9 cellular contexts compared by ENCODE assay signal in the genomic region with DNA sequence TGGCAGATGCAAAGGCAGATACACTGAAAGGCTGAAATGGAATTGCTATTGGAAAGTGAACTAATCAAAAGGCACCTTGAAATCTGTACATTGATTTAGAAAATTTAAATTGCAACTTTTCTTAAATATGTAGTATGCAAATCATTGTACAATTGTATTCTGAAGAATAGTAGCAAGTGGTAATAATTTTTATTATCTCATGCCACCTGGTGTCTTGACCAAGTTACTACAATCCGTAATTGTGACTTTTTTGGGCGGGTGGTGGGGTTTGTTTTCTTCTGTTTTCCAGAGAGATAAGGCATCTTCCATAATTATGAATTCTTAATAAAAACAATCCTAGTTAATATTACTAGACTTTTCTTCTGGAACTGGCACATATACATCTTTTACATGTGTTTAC. TPM values are rescaled to one million over a fixed set of nuclear protein-coding genes. Genes with fewer than 3 reads are reported as not detected.
DNase-seq lines count a peak whose midpoint lies in the region; ATAC-seq and TF ChIP-seq lines count a peak whose summit lies in the region.
"Had no signal": no experiment of that assay in that cellular context is flagged by ENCODE, and none has a peak within 500 bp of the region (broad histone marks: within the 10 kb centered on the region; RNA-seq: fewer than 3 reads in every experiment).

No MANE protein-coding gene starts in this region.

- H3K9me2 ChIP-seq in HCT116 (ENCODE audit: insufficient read depth), result no peaks in the 10 kb centered on the region

- ATAC-seq in HCT116 (0 out of 2 replicates have a peak, but pooled peaks have one; percentile 44), Panc1 (no peak), HG03196 (IDR thresholded peaks at IDR 0.05; ENCODE audit: unreplicated experiment) (no peak), HG03571 (IDR thresholded peaks at IDR 0.05; ENCODE audit: unreplicated experiment) (no peak)

- peak; percentile 22 to 71 (median 59); a peak in 5 of 6 replicates for TF ChIP-seq CTCF in HCT116 (IDR thresholded peaks at IDR 0.05 in 2 of 3, conservative IDR thresholded peaks at IDR 0.05 in 1 of 3; ENCODE audit: borderline replicate concordance in 1 of 3, insufficient read depth in 1 of 3, low read depth in 2 of 3, low read length in 2 of 3)
- TF ChIP-seq CTCF in Panc1 (IDR thresholded peaks at IDR 0.05), result peak; percentile 64; the same call in 1 of the 2 replicates
- TF ChIP-seq CTCF in epithelial cell of proximal tubule (conservative IDR thresholded peaks at IDR 0.05; ENCODE audit: low read depth, low read length), result peak; percentile 60
- TF ChIP-seq CTCF in prostate gland (IDR thresholded peaks at IDR 0.05), result peak; percentile 14 to 66 (median 49)

- peak overlapping the region; percentile 88 for H2AFZ ChIP-seq in HCT116 (ENCODE audit: low read depth, low read length, poor library complexity, severe bottlenecking)

- H4K20me1 ChIP-seq in HCT116 (ENCODE audit: insufficient read depth), result no peaks in the 10 kb centered on the region
- H4K20me1 ChIP-seq: BLaER1 treated with 17β-estradiol and CSF1 and Interleukin-3, amounts not matched to agents 10 nM and 100 nM had no signal

- no peak overlapping the region for H3K4me3 ChIP-seq in HCT116 (replicated peaks in 1 of 2; ENCODE audit: low read depth in 1 of 2, low read length in 2 of 2)
- no peak overlapping the region for H3K4me3 ChIP-seq in Panc1 (ENCODE audit: low read depth in 2 of 2, low read length in 2 of 2)
- no peak overlapping the region for H3K4me3 ChIP-seq in epithelial cell of proximal tubule (ENCODE audit: low read depth, low read length)
- H3K4me3 ChIP-seq in prostate gland, result no peak overlapping the region
- H3K4me3 ChIP-seq: BLaER1 treated with 17β-estradiol and CSF1 and Interleukin-3, amounts not matched to agents 10 nM and 100 nM had no signal

- H3K27me3 ChIP-seq in HCT116 (ENCODE audit: insufficient read depth, low read length), result no peaks in the 10 kb centered on the region
- H3K27me3 ChIP-seq in Panc1 (ENCODE audit: control insufficient read depth, insufficient read depth, low read length), result peaks cover 12% of the 10 kb centered on the region
- H3K27me3 ChIP-seq in prostate gland (replicated peaks; ENCODE audit: insufficient read depth), result no peaks in the 10 kb centered on the region
- H3K27me3 ChIP-seq: BLaER1 treated with 17β-estradiol and CSF1 and Interleukin-3, amounts not matched to agents 10 nM and 100 nM had no signal

- no peaks in the 10 kb centered on the region for H3K4me1 ChIP-seq in HCT116 (ENCODE audit: control insufficient read depth in 1 of 2, insufficient read depth in 2 of 2, low read length in 2 of 2)
- no peaks in the 10 kb centered on the region for H3K4me1 ChIP-seq in Panc1 (ENCODE audit: control insufficient read depth, insufficient read depth, low read length)
- H3K4me1 ChIP-seq in prostate gland (replicated peaks), result no peaks in the 10 kb centered on the region
- H3K4me1 ChIP-seq: BLaER1 treated with 17β-estradiol and CSF1 and Interleukin-3, amounts not matched to agents 10 nM and 100 nM had no signal

- BruUV-seq in HCT116 (replicated peaks; lab: Mats Ljungman, UMichigan), result no TSS peak
- BruUV-seq in Panc1 (replicated peaks; lab: Mats Ljungman, UMichigan), result no TSS peak

- POLR2A ChIA-PET in HCT116 (lab: Charles Lee) (no interaction called here), Panc1 (lab: Charles Lee) (no interaction called here)

- H3K36me3 ChIP-seq in HCT116 (ENCODE audit: control insufficient read depth in 1 of 2, insufficient read depth in 2 of 2, low read length in 2 of 2) (no peaks in the 10 kb centered on the region), Panc1 (ENCODE audit: control insufficient read depth, insufficient read depth, low read length) (no peaks in the 10 kb centered on the region), prostate gland (no peaks in the 10 kb centered on the region)
- H3K36me3 ChIP-seq: BLaER1 treated with 17β-estradiol and CSF1 and Interleukin-3, amounts not matched to agents 10 nM and 100 nM had no signal

- CTCF ChIA-PET in HCT116 (lab: Charles Lee) (interaction anchor here (0.9 to 1.5 kb wide), 3 partner anchors 145 to 224 kb away, joined by 4 to 24 read pairs (median 7); no protein-coding TSS in a partner anchor), Panc1 (lab: Charles Lee) (no interaction called here)

- peak overlapping the region; percentile 8; the same call in 1 of the 2 replicates for H3K4me2 ChIP-seq in HCT116 (ENCODE audit: low read length)
- H3K4me2 ChIP-seq: BLaER1 treated with 17β-estradiol and CSF1 and Interleukin-3, amounts not matched to agents 10 nM and 100 nM had no signal

- TF ChIP-seq POLR2A in HCT116 (IDR thresholded peaks at IDR 0.05; ENCODE audit: borderline replicate concordance, extremely low read depth, insufficient read depth, insufficient read length), result no peak
- TF ChIP-seq POLR2A in prostate gland (IDR thresholded peaks at IDR 0.05), result no peak

- H3K9me3 ChIP-seq in HCT116 (ENCODE audit: control insufficient read depth in 1 of 2, insufficient read depth in 1 of 2, low read depth in 1 of 2, low read length in 2 of 2) (no peaks in the 10 kb centered on the region), Panc1 (ENCODE audit: control insufficient read depth, insufficient read depth, low read depth, low read length) (no peaks in the 10 kb centered on the region), prostate gland (no peaks in the 10 kb centered on the region)
- H3K9me3 ChIP-seq: BLaER1 treated with 17β-estradiol and CSF1 and Interleukin-3, amounts not matched to agents 10 nM and 100 nM had no signal

- WGBS in prostate gland, result 5% methylated on average over 2 of the region's 2 CpGs

- no peaks in the 10 kb centered on the region for H3K79me2 ChIP-seq in HCT116 (ENCODE audit: insufficient read depth, low read length)

- intact Hi-C loops in HCT116 (cut with micrococcal nuclease) (loop anchor here (1.0 to 5.0 kb wide), 3 partner anchors 145 to 317 kb away; no protein-coding TSS in a partner anchor), Panc1 (cut with micrococcal nuclease; ENCODE audit: unreplicated experiment) (loop anchor here (1.0 kb wide), 1 partner anchor 145 kb away; no protein-coding TSS in a partner anchor), prostate gland (cut with DNase I) (loop anchor here (5.0 kb wide), 1 partner anchor 147 kb away; a partner anchor contains a TSS)

- TF ChIP-seq RAD21 in HCT116 (IDR thresholded peaks at IDR 0.05; ENCODE audit: low read depth), result peak; percentile 75

- RAD21 ChIA-PET in HCT116 (lab: Charles Lee; ENCODE audit: low non-redundant PET in 1 of 2, low total read pairs in 2 of 2, uncharacterized antibody in 2 of 2, unreplicated experiment in 2 of 2), result interaction anchor here (1.0 to 1.3 kb wide), 3 partner anchors 145 to 224 kb away, joined by 4 to 6 read pairs (median 5); no protein-coding TSS in a partner anchor

- no peak overlapping the region for H3K27ac ChIP-seq in HCT116 (ENCODE audit: low read depth, low read length)
- H3K27ac ChIP-seq in Panc1 (ENCODE audit: low read length), result no peak overlapping the region
- no peak overlapping the region for H3K27ac ChIP-seq in prostate gland
- H3K27ac ChIP-seq: BLaER1 treated with 17β-estradiol and CSF1 and Interleukin-3, amounts not matched to agents 10 nM and 100 nM had no signal

- DNase-seq in NCI-H1092 treated with DMSO at 0.1 percent for 48 hours (lab: John Stamatoyannopoulos, UW) (peak; percentile 14), NCI-H1092 (lab: John Stamatoyannopoulos, UW) (no peak), HCT116 (ENCODE audit: low read depth, low spot score) (peak; percentile 6), Panc1 (ENCODE audit: low read depth, low spot score) (no peak), epithelial cell of proximal tubule (ENCODE audit: low read depth) (peak; percentile 3), prostate gland (ENCODE audit: low spot score) (no peak)

- no peak overlapping the region for H3K9ac ChIP-seq in HCT116 (ENCODE audit: low read length)
- H3K9ac ChIP-seq: BLaER1 treated with 17β-estradiol and CSF1 and Interleukin-3, amounts not matched to agents 10 nM and 100 nM had no signal

- in situ Hi-C loops in Panc1 (cut with HindIII; ENCODE audit: low pct_unique_long_range_greater_than_20kb, low sequenced_read_pairs), result no loop called here

TF ChIP-seq in HCT116, 20 proteins besides CTCF, POLR2A, EP300 and RAD21:
- TF ChIP-seq SIN3A (IDR thresholded peaks at IDR 0.05; ENCODE audit: low read depth) (no peak), JUND (IDR thresholded peaks at IDR 0.05) (no peak), ELF1 (IDR thresholded peaks at IDR 0.05; ENCODE audit: borderline replicate concordance, low read depth) (no peak), ZNF274 (IDR thresholded peaks at IDR 0.05; ENCODE audit: low read depth, low read length) (no peak), EZH2phosphoT487 (IDR thresholded peaks at IDR 0.05; ENCODE audit: borderline replicate concordance) (no peak), ZFX (IDR thresholded peaks at IDR 0.05) (no peak), EGR1 (IDR thresholded peaks at IDR 0.05; ENCODE audit: low read depth) (no peak), TCF7L2 (IDR thresholded peaks at IDR 0.05; ENCODE audit: borderline replicate concordance, extremely low read depth, insufficient read depth, insufficient read length) (no peak), SRF (IDR thresholded peaks at IDR 0.05; ENCODE audit: low read depth) (no peak), POLR2AphosphoS5 (IDR thresholded peaks at IDR 0.05; ENCODE audit: low read depth, low read length) (no peak)
- TF ChIP-seq, protein P1, sequence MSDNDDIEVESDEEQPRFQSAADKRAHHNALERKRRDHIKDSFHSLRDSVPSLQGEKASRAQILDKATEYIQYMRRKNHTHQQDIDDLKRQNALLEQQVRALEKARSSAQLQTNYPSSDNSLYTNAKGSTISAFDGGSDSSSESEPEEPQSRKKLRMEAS (IDR thresholded peaks at IDR 0.05), result no peak
- TF ChIP-seq, protein P2, sequence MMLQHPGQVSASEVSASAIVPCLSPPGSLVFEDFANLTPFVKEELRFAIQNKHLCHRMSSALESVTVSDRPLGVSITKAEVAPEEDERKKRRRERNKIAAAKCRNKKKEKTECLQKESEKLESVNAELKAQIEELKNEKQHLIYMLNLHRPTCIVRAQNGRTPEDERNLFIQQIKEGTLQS (IDR thresholded peaks at IDR 0.05), result no peak

RNA-seq across cellular contexts. Expression of a gene that starts 12.5 kb away (rescaled TPM):
- total RNA-seq in HCT116 (2021; ENCODE audit: unreplicated experiment) (11.2 TPM), Panc1 (2021; ENCODE audit: unreplicated experiment) (16.4 TPM), epithelial cell of proximal tubule (10.9 and 11.9 TPM in 2 replicates), prostate gland (10 to 100 TPM; 19.0 to 33.0 TPM)
- polyA plus RNA-seq in HCT116 (2012), result 3.1 and 3.3 TPM in 2 replicates
- 9.9 TPM for polyA plus RNA-seq in Panc1 (2012; ENCODE audit: insufficient read length)

Comparison
In these comparisons a context has a peak if more than half of its experiments do, and no peak if none do; other contexts are left out.
1. DNase-seq: peak in NCI-H1092 treated with DMSO at 0.1 percent for 48 hours (single experiment), HCT116 (single experiment) and epithelial cell of proximal tubule (single experiment); none in NCI-H1092 (single experiment), Panc1 (single experiment) and prostate gland (single experiment).
2. Peak in every context shown above with its lines, with median percentiles within 50 percentile points of each other: CTCF ChIP-seq.